Comparison of ENCODE assay signal across 12 cellular contexts in the genomic region with DNA sequence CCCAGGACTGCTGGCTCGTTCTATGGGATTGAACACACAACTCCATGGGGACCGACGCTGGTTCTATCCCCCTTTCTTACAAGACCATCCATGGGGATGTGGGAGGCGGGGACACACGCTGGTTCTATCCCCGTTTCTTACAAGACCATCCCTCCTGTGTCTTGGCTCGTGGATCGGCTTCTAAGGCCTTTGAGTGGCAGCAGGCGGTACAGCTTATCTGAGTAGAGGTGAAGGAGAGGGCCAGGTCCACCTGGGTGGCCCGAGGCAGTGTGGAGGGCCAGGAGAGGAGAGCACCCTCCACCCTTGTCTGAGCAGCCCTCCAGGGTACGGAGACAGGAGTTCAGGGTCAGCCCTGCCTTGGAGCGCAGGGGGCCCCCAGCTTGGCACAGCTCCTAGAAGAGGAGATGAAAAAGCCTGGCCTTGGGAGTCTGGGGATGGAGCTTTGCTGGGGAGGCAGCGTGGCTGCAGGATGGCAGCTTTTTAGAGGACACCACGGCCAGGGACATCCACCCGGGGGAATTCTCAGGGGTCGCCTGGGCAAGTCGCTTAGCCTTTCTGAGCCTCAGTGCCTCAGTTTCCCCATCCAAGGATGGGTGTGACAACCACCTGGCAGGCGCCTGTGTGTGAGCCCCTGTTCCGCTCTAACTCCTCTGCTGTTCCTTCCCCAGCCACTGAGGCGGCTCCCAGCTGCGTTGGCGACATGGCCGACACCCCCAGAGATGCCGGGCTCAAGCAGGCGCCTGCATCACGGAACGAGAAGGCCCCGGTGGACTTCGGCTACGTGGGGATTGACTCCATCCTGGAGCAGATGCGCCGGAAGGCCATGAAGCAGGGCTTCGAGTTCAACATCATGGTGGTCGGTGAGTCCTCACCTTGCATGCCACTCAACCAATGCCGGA.
DNase-seq lines count a peak whose midpoint lies in the region; ATAC-seq and TF ChIP-seq lines count a peak whose summit lies in the region.
"Had no signal": no experiment of that assay in that cellular context is flagged by ENCODE, and none has a peak within 500 bp of the region (broad histone marks: within the 10 kb centered on the region; RNA-seq: fewer than 3 reads in every experiment).

No MANE protein-coding gene starts in this region.

- H3K36me3 Mint-ChIP-seq in activated naive CD4-positive, alpha-beta T cell treated with anti-CD3 and anti-CD28 coated beads for 36 hours (ENCODE audit: low read depth) = peaks cover 12% of the 10 kb centered on the region
- H3K36me3 Mint-ChIP-seq in immature natural killer cell = peaks cover 5 to 13% (median 5%) of the 10 kb centered on the region in 3 donors
- H3K36me3 Mint-ChIP-seq in stimulated activated memory B cell treated with anti-CD40 and anti-IgM and Interleukin-4, amounts not matched to agents 10 μg/mL and 1 μg/mL and 100 μg/mL, for 72 hours = peaks cover 19% of the 10 kb centered on the region

- no peaks in the 10 kb centered on the region for H3K27me3 Mint-ChIP-seq in activated naive CD4-positive, alpha-beta T cell treated with anti-CD3 and anti-CD28 coated beads for 36 hours (ENCODE audit: low read depth)
- peaks cover 4 to 21% (median 6%) of the 10 kb centered on the region in 3 donors for H3K27me3 Mint-ChIP-seq in immature natural killer cell (ENCODE audit: low read depth in 3 of 3)
- no peaks in the 10 kb centered on the region for H3K27me3 Mint-ChIP-seq in stimulated activated memory B cell treated with anti-CD40 and anti-IgM and Interleukin-4, amounts not matched to agents 10 μg/mL and 1 μg/mL and 100 μg/mL, for 72 hours

- H3K4me1 ChIP-seq in adrenal gland (replicated peaks in 1 of 2) = peaks cover 25 to 56% of the 10 kb centered on the region in 2 donors

- H3K9me3 ChIP-seq in adrenal gland (replicated peaks in 1 of 3) = no peaks in the 10 kb centered on the region

- intact Hi-C loops in activated naive CD4-positive, alpha-beta T cell treated with anti-CD3 and anti-CD28 coated beads for 36 hours (cut with micrococcal nuclease) = no loop called here
- intact Hi-C loops in adrenal gland (cut with DNase I) = loop anchor here in 1 of 2 donors (10.0 kb wide), 1 partner anchor 47 kb away; no protein-coding TSS in a partner anchor

- H3K4me3 ChIP-seq in adrenal gland = no peak overlapping the region

- H3K4me3 Mint-ChIP-seq in activated naive CD4-positive, alpha-beta T cell treated with anti-CD3 and anti-CD28 coated beads for 36 hours = no peak overlapping the region
- no peak overlapping the region for H3K4me3 Mint-ChIP-seq in immature natural killer cell
- no peak overlapping the region for H3K4me3 Mint-ChIP-seq in stimulated activated memory B cell treated with anti-CD40 and anti-IgM and Interleukin-4, amounts not matched to agents 10 μg/mL and 1 μg/mL and 100 μg/mL, for 72 hours

- H3K27ac ChIP-seq in RWPE1 = peak overlapping the region; percentile 96
- H3K27ac ChIP-seq in adrenal gland = peak overlapping the region in 1 of 5 donors; percentile 2

- CTCF ChIA-PET in activated naive CD4-positive, alpha-beta T cell treated with anti-CD3 and anti-CD28 coated beads for 36 hours (lab: Charles Lee) = interaction anchor here (1.1 to 1.8 kb wide), 2 partner anchors 13 to 52 kb away, joined by 4 to 7 read pairs; no protein-coding TSS in a partner anchor
- CTCF ChIA-PET in RWPE1 (lab: Yijun Ruan, JAX) = interaction anchor here (0.7 kb wide), 1 partner anchor 16 kb away, joined by 4 read pairs; no protein-coding TSS in a partner anchor

- 65 to 70% (median 68%) methylated on average over 19 to 35 of the region's 35 CpGs for WGBS in adrenal gland, 4 donors

- no peaks in the 10 kb centered on the region for H3K9me3 Mint-ChIP-seq in activated naive CD4-positive, alpha-beta T cell treated with anti-CD3 and anti-CD28 coated beads for 36 hours
- no peaks in the 10 kb centered on the region for H3K9me3 Mint-ChIP-seq in immature natural killer cell
- H3K9me3 Mint-ChIP-seq in stimulated activated memory B cell treated with anti-CD40 and anti-IgM and Interleukin-4, amounts not matched to agents 10 μg/mL and 1 μg/mL and 100 μg/mL, for 72 hours = no peaks in the 10 kb centered on the region

- H3K27ac Mint-ChIP-seq in activated naive CD4-positive, alpha-beta T cell treated with anti-CD3 and anti-CD28 coated beads for 36 hours = peak overlapping the region; percentile 55
- H3K27ac Mint-ChIP-seq in immature natural killer cell = peak overlapping the region in 4 of 6 donors; percentile 21 to 82 (median 36)
- H3K27ac Mint-ChIP-seq in stimulated activated memory B cell treated with anti-CD40 and anti-IgM and Interleukin-4, amounts not matched to agents 10 μg/mL and 1 μg/mL and 100 μg/mL, for 72 hours = peak overlapping the region; percentile 44

- DNase-seq in activated naive CD4-positive, alpha-beta T cell treated with anti-CD3 and anti-CD28 coated beads for 36 hours = no peak
- DNase-seq in activated naive CD4-positive, alpha-beta T cell treated with Interleukin-2 at 50 U/mL for 16 hours = no peak
- no peak for DNase-seq in RWPE1 (ENCODE audit: low spot score)
- no peak for DNase-seq in immature natural killer cell
- DNase-seq in adrenal gland = no peak
- DNase-seq in effector CD4-positive, alpha-beta T cell = no peak
- DNase-seq: activated effector memory CD4-positive, alpha-beta T cell treated with Interleukin-2 at 50 U/mL for 16 hours; NCI-H146; NCI-H510A; OCI-M1 had no signal

- peaks cover 0 to 23% of the 10 kb centered on the region in 2 donors for H3K36me3 ChIP-seq in adrenal gland (replicated peaks in 1 of 2)

- no peak for TF ChIP-seq CTCF in RWPE1 (conservative IDR thresholded peaks at IDR 0.05; ENCODE audit: low read depth)
- TF ChIP-seq CTCF in adrenal gland (IDR thresholded peaks at IDR 0.05) = no peak

- TF ChIP-seq POLR2A in adrenal gland (IDR thresholded peaks at IDR 0.05) = no peak

- no peaks in the 10 kb centered on the region for H3K27me3 ChIP-seq in adrenal gland

- H3K4me1 Mint-ChIP-seq in activated naive CD4-positive, alpha-beta T cell treated with anti-CD3 and anti-CD28 coated beads for 36 hours (ENCODE audit: low read depth) = peaks cover 38% of the 10 kb centered on the region
- H3K4me1 Mint-ChIP-seq in immature natural killer cell = peaks cover 40 to 51% of the 10 kb centered on the region in 2 donors
- peaks cover 36% of the 10 kb centered on the region for H3K4me1 Mint-ChIP-seq in stimulated activated memory B cell treated with anti-CD40 and anti-IgM and Interleukin-4, amounts not matched to agents 10 μg/mL and 1 μg/mL and 100 μg/mL, for 72 hours

- POLR2A ChIA-PET in RWPE1 (lab: Yijun Ruan, JAX; ENCODE audit: low non-redundant PET) = no interaction called here

- ATAC-seq in stimulated activated memory B cell treated with anti-CD40 and anti-IgM and Interleukin-4, amounts not matched to agents 10 μg/mL and 1 μg/mL and 100 μg/mL, for 72 hours = no peak
- no peak for ATAC-seq in HG02571 (IDR thresholded peaks at IDR 0.05; ENCODE audit: unreplicated experiment)
